ENCODE assay signal across 8 cellular contexts in genomic region chr1:224182057-224182865, GRCh38. TPM values are rescaled to one million over a fixed set of nuclear protein-coding genes. Genes with fewer than 3 reads are reported as not detected.
DNase-seq lines count a peak whose midpoint lies in the region; ATAC-seq, FAIRE-seq and TF ChIP-seq lines count a peak whose summit lies in the region.

No MANE protein-coding gene starts in this region.

- CTCF ChIA-PET in activated CD4-positive, alpha-beta memory T cell treated with anti-CD3 and anti-CD28 coated beads for 36 hours (lab: Charles Lee) = interaction anchor here (0.6 to 1.2 kb wide), 4 partner anchors 12 to 151 kb away, joined by 3 to 6 read pairs (median 3); no protein-coding TSS in a partner anchor
- CTCF ChIA-PET in endothelial cell of umbilical vein (lab: Charles Lee) = interaction anchor here (0.6 to 1.6 kb wide), 9 partner anchors 10 to 155 kb away, joined by 3 to 13 read pairs (median 4); no protein-coding TSS in a partner anchor

- no peaks in the 10 kb centered on the region for H3K9me2 ChIP-seq in MM.1S (replicated peaks; ENCODE audit: insufficient read depth, low read length)

- H3K9me3 Mint-ChIP-seq in activated CD4-positive, alpha-beta memory T cell treated with anti-CD3 and anti-CD28 coated beads for 36 hours = no peaks in the 10 kb centered on the region

- dilution Hi-C loops in endothelial cell of umbilical vein (cut with MboI; ENCODE audit: extremely low pct_ligation_motif_present, low sequenced_read_pairs) = no loop called here

- POLR2A ChIA-PET in activated CD4-positive, alpha-beta memory T cell treated with anti-CD3 and anti-CD28 coated beads for 36 hours (lab: Charles Lee) = interaction anchor here (0.8 to 3.6 kb wide), 7 partner anchors 11 to 338 kb away, joined by 3 to 27 read pairs (median 3); no protein-coding TSS in a partner anchor
- POLR2A ChIA-PET in endothelial cell of umbilical vein (lab: Charles Lee) = interaction anchor here (0.5 to 1.4 kb wide), 6 partner anchors 13 to 371 kb away, joined by 3 to 4 read pairs (median 3); no protein-coding TSS in a partner anchor

- DNase-seq in GM13977 (ENCODE audit: low spot score) (peak; percentile 87), HAP-1 (ENCODE audit: low spot score in 2 of 2) (no peak), MM.1S (peak; percentile 94), endothelial cell of umbilical vein (ENCODE audit: low read depth, low spot score) (no peak), omental fat pad (ENCODE audit: low spot score) (no peak), DMS114 treated with DMSO at 0.1 percent for 48 hours (lab: John Stamatoyannopoulos, UW; ENCODE audit: unreplicated experiment) (no peak), cerebellar nuclear complex (lab: John Stamatoyannopoulos, UW) (no peak)
- DNase-seq in activated CD4-positive, alpha-beta memory T cell treated with anti-CD3 and anti-CD28 coated beads for 36 hours = peak; percentile 69

- peaks cover 39% of the 10 kb centered on the region for H3K79me2 ChIP-seq in MM.1S (ENCODE audit: low read length)
- H3K79me2 ChIP-seq in endothelial cell of umbilical vein (ENCODE audit: control insufficient read depth, insufficient read depth, low read length) = peaks cover 38% of the 10 kb centered on the region

- peak overlapping the region; percentile 75 for H3K4me2 ChIP-seq in MM.1S (ENCODE audit: low read depth, low read length)
- H3K4me2 ChIP-seq in endothelial cell of umbilical vein (ENCODE audit: insufficient read depth, low read length) = peak overlapping the region; percentile 73

- peak overlapping the region; percentile 81 for H3K4me3 Mint-ChIP-seq in activated CD4-positive, alpha-beta memory T cell treated with anti-CD3 and anti-CD28 coated beads for 36 hours

- TSS peak; percentile 74 for BruUV-seq in endothelial cell of umbilical vein (replicated peaks; lab: Mats Ljungman, UMichigan)

- no peaks in the 10 kb centered on the region for H3K9me3 ChIP-seq in HAP-1
- H3K9me3 ChIP-seq in MM.1S (replicated peaks; ENCODE audit: insufficient read depth, low read length) = no peaks in the 10 kb centered on the region
- no peaks in the 10 kb centered on the region for H3K9me3 ChIP-seq in endothelial cell of umbilical vein (replicated peaks; ENCODE audit: control insufficient read depth, insufficient read depth, low read length)

- H3K27ac ChIP-seq in MM.1S (ENCODE audit: low read length) = peak overlapping the region; percentile 89
- H3K27ac ChIP-seq in endothelial cell of umbilical vein (ENCODE audit: insufficient read depth, low read depth, low read length) = peak overlapping the region; percentile 65

- H3K4me3 ChIP-seq in HAP-1 (peak overlapping the region; percentile 81), MM.1S (ENCODE audit: low read length) (peak overlapping the region; percentile 92), endothelial cell of umbilical vein (replicated peaks in 1 of 3; ENCODE audit: insufficient read depth in 1 of 3, low read depth in 1 of 3, low read length in 3 of 3) (peak overlapping the region; percentile 57 to 68 (median 65))

- intact Hi-C loops in activated CD4-positive, alpha-beta memory T cell treated with anti-CD3 and anti-CD28 coated beads for 36 hours (cut with micrococcal nuclease) = loop anchor here (1.0 to 5.0 kb wide), 10 partner anchors 10 to 350 kb away; partner anchors contain the start of genes FBXO28, TP53BP2 and WDR26
- intact Hi-C loops in endothelial cell of umbilical vein (cut with micrococcal nuclease) = loop anchor here (2.0 to 5.0 kb wide), 3 partner anchors 23 to 81 kb away; partner anchors contain the start of gene FBXO28

- peaks cover 42% of the 10 kb centered on the region for H3K4me1 Mint-ChIP-seq in activated CD4-positive, alpha-beta memory T cell treated with anti-CD3 and anti-CD28 coated beads for 36 hours (ENCODE audit: low read depth)

- H4K20me1 ChIP-seq in MM.1S (ENCODE audit: insufficient read depth, low read length) = no peaks in the 10 kb centered on the region
- no peaks in the 10 kb centered on the region for H4K20me1 ChIP-seq in endothelial cell of umbilical vein (replicated peaks; ENCODE audit: control insufficient read depth, extremely low read depth, insufficient read depth, low read length)

- H3K27me3 Mint-ChIP-seq in activated CD4-positive, alpha-beta memory T cell treated with anti-CD3 and anti-CD28 coated beads for 36 hours = no peaks in the 10 kb centered on the region

- H3K36me3 Mint-ChIP-seq in activated CD4-positive, alpha-beta memory T cell treated with anti-CD3 and anti-CD28 coated beads for 36 hours = peaks cover 6% of the 10 kb centered on the region

- in situ Hi-C loops in GM13977 (cut with MboI; ENCODE audit: low pct_unique_long_range_greater_than_20kb, low sequenced_read_pairs, unreplicated experiment) (no loop called here), HAP-1 (cut with MboI; ENCODE audit: low sequenced_read_pairs) (no loop called here)

- peaks cover 11% of the 10 kb centered on the region for H3K4me1 ChIP-seq in HAP-1
- peaks cover 6% of the 10 kb centered on the region; the same call in 1 of the 2 replicates for H3K4me1 ChIP-seq in MM.1S (ENCODE audit: low read length)
- peaks cover 5% of the 10 kb centered on the region for H3K4me1 ChIP-seq in endothelial cell of umbilical vein (ENCODE audit: control insufficient read depth, extremely low read depth, insufficient read depth, low read length)

- no peaks in the 10 kb centered on the region for H3K9me1 ChIP-seq in endothelial cell of umbilical vein (replicated peaks; ENCODE audit: control insufficient read depth, extremely low read depth, insufficient read depth, low read length)

- TF ChIP-seq CTCF in GM13977 (IDR thresholded peaks at IDR 0.05; ENCODE audit: extremely low read depth, insufficient read depth, missing control alignments) = no peak
- no peak for TF ChIP-seq CTCF in MM.1S (IDR thresholded peaks at IDR 0.05; ENCODE audit: low read length)
- no peak for TF ChIP-seq CTCF in endothelial cell of umbilical vein (IDR thresholded peaks at IDR 0.05; ENCODE audit: extremely low read depth in 1 of 2, insufficient read depth in 1 of 2, low read depth in 1 of 2, low read length in 2 of 2)
- no peak for TF ChIP-seq CTCF in omental fat pad (IDR thresholded peaks at IDR 0.05)

- FAIRE-seq in endothelial cell of umbilical vein (lab: Jason Lieb, UNC) = no peak

- no peak for TF ChIP-seq POLR2A in endothelial cell of umbilical vein (IDR thresholded peaks at IDR 0.05; ENCODE audit: low read depth, low read length)

- peak; percentile 9 for ATAC-seq in omental fat pad (ENCODE audit: low FRiP score)

- H3K9ac ChIP-seq in MM.1S (ENCODE audit: low read length) (peak overlapping the region; percentile 84), endothelial cell of umbilical vein (replicated peaks; ENCODE audit: extremely low read depth, insufficient read depth, low read length) (peak overlapping the region; percentile 86)

- H2AFZ ChIP-seq in MM.1S (ENCODE audit: low read length) (peak overlapping the region; percentile 90), endothelial cell of umbilical vein (ENCODE audit: low read depth, low read length) (peak overlapping the region; percentile 95)

- H3K36me3 ChIP-seq in HAP-1 (replicated peaks) (peaks cover 11% of the 10 kb centered on the region), MM.1S (replicated peaks; ENCODE audit: insufficient read depth, low read length) (no peaks in the 10 kb centered on the region), endothelial cell of umbilical vein (ENCODE audit: control insufficient read depth in 2 of 2, extremely low read depth in 1 of 2, insufficient read depth in 2 of 2, low read length in 2 of 2) (no peaks in the 10 kb centered on the region)

- H3F3A ChIP-seq in MM.1S (ENCODE audit: insufficient read depth, low read length) = peaks cover 25% of the 10 kb centered on the region

- peak overlapping the region; percentile 90 for H3K27ac Mint-ChIP-seq in activated CD4-positive, alpha-beta memory T cell treated with anti-CD3 and anti-CD28 coated beads for 36 hours

- H3K27me3 ChIP-seq in HAP-1 (ENCODE audit: low read depth) (no peaks in the 10 kb centered on the region), MM.1S (replicated peaks; ENCODE audit: insufficient read depth, low read length) (no peaks in the 10 kb centered on the region), endothelial cell of umbilical vein (ENCODE audit: control insufficient read depth in 2 of 2, insufficient read depth in 2 of 2, low read length in 2 of 2) (no peaks in the 10 kb centered on the region)

TF ChIP-seq in endothelial cell of umbilical vein, 7 proteins besides CTCF, POLR2A, EP300 and RAD21:
- TF ChIP-seq JUN (IDR thresholded peaks at IDR 0.05; ENCODE audit: borderline replicate concordance, insufficient read depth, insufficient read length, low read depth) (no peak), MYC (IDR thresholded peaks at IDR 0.05; ENCODE audit: low read depth, low read length) (no peak), FOS (IDR thresholded peaks at IDR 0.05; ENCODE audit: borderline replicate concordance, insufficient read depth, low read length) (no peak), EZH2 (IDR thresholded peaks at IDR 0.05; ENCODE audit: borderline replicate concordance, low read depth, low read length, severe bottlenecking) (no peak), MAX (IDR thresholded peaks at IDR 0.05; ENCODE audit: insufficient read depth, insufficient read length) (no peak), POLR2AphosphoS5 (IDR thresholded peaks at IDR 0.05; ENCODE audit: insufficient read depth, low read depth, low read length) (no peak), GATA2 (IDR thresholded peaks at IDR 0.05; ENCODE audit: insufficient read depth, insufficient read length, low read depth, low read length) (no peak)

RNA-seq across cellular contexts. Expression of gene DEGS1, which starts 0.8 kb away (rescaled TPM):
- total RNA-seq in activated CD4-positive, alpha-beta memory T cell treated with anti-CD3 and anti-CD28 coated beads for 36 hours = 10 to 100 TPM; 27.9 to 28.4 TPM
- total RNA-seq in endothelial cell of umbilical vein (85.8 and 87.0 TPM in 2 replicates), omental fat pad (100 to 1,000 TPM in 2 of 4 donors, 10 to 100 TPM in 2; 73.5 to 178 (median 120) TPM)
- 107 and 137 TPM in 2 replicates for polyA plus RNA-seq in endothelial cell of umbilical vein
- polyA plus RNA-seq in endothelial cell of umbilical vein (2011; cell fraction: cytosol; rRNA removed) = 82.6 and 90.9 TPM in 2 replicates
- polyA plus RNA-seq in endothelial cell of umbilical vein (2011; cell fraction: nucleus; rRNA removed) = 28.3 and 42.7 TPM in 2 replicates
- polyA plus RNA-seq in endothelial cell of umbilical vein (2012) = 72.0 and 88.4 TPM in 2 replicates
- 73.6 and 89.9 TPM in 2 replicates for polyA minus RNA-seq in endothelial cell of umbilical vein
- polyA minus RNA-seq in endothelial cell of umbilical vein (2011; cell fraction: cytosol; rRNA and poly(A)+ RNA removed) = 40.4 TPM
- 20.0 and 46.4 TPM in 2 replicates for polyA minus RNA-seq in endothelial cell of umbilical vein (2011; cell fraction: nucleus; rRNA and poly(A)+ RNA removed)

Comparison
In these comparisons a context has a peak if more than half of its experiments do, and no peak if none do; other contexts are left out.
1. DNase-seq: peak in GM13977 (single experiment), MM.1S (single experiment) and activated CD4-positive, alpha-beta memory T cell treated with anti-CD3 and anti-CD28 coated beads for 36 hours (single experiment); none in HAP-1 (0 of 2), endothelial cell of umbilical vein (single experiment), omental fat pad (single experiment), DMS114 treated with DMSO at 0.1 percent for 48 hours (single experiment) and cerebellar nuclear complex (0 of 2).
2. Peak in every context shown above with its lines, with median percentiles within 50 percentile points of each other: H3K4me3 ChIP-seq.